In genomic region chr12:69655616-69656336, GRCh38 we compare ENCODE assay signal across 14 cellular contexts. TPM values are rescaled to one million over a fixed set of nuclear protein-coding genes. Genes with fewer than 3 reads are reported as not detected.
DNase-seq lines count a peak whose midpoint lies in the region; ATAC-seq, FAIRE-seq and TF ChIP-seq lines count a peak whose summit lies in the region.
"Had no signal": no experiment of that assay in that cellular context is flagged by ENCODE, and none has a peak within 500 bp of the region (broad histone marks: within the 10 kb centered on the region; RNA-seq: fewer than 3 reads in every experiment).

No MANE protein-coding gene starts in this region.

- CTCF ChIA-PET in HepG2 (lab: Yijun Ruan, JAX; ENCODE audit: low intra/inter-chr PET ratio, low total read pairs) = no interaction called here

- H4K20me1 ChIP-seq in HepG2 (ENCODE audit: insufficient read depth, low read length) = no peaks in the 10 kb centered on the region
- H4K20me1 ChIP-seq: BLaER1 had no signal

- H2AFZ ChIP-seq in ACC112 (ENCODE audit: low read length, unreplicated experiment) (peak overlapping the region; percentile 20), HepG2 (ENCODE audit: low read length) (no peak overlapping the region)

- intact Hi-C loops in HepG2 (cut with micrococcal nuclease; ENCODE audit: unreplicated experiment) = no loop called here

- 0 out of 2 replicates have a peak overlapping the region, but pooled peaks have one; percentile 1 for H3K4me2 ChIP-seq in HepG2 (ENCODE audit: low read depth, low read length)

- no peak for TF ChIP-seq RAD21 in HepG2 (CRISPR knock-in tag; IDR thresholded peaks at IDR 0.05)

- FAIRE-seq in HTR-8/SVneo (lab: Jason Lieb, UNC) (no peak), HepG2 (lab: Jason Lieb, UNC) (no peak)
- FAIRE-seq: GM18507 had no signal

- H3K79me2 ChIP-seq in ACC112 (ENCODE audit: control insufficient read depth, insufficient read depth, low read length, unreplicated experiment) (no peaks in the 10 kb centered on the region), HepG2 (ENCODE audit: insufficient read depth, low read length) (no peaks in the 10 kb centered on the region)

- H3K4me3 Mint-ChIP-seq in chondrocyte (ENCODE audit: unreplicated experiment) = no peak overlapping the region

- peaks cover 39% of the 10 kb centered on the region for H3K4me1 Mint-ChIP-seq in chondrocyte (ENCODE audit: low read depth)

- H3K27ac Mint-ChIP-seq in chondrocyte (ENCODE audit: unreplicated experiment) = peak overlapping the region; percentile 97

- H3K9me3 Mint-ChIP-seq in chondrocyte (ENCODE audit: low read depth) = no peaks in the 10 kb centered on the region

- H3K9me3 ChIP-seq in HepG2 (ENCODE audit: low read length) = no peaks in the 10 kb centered on the region
- H3K9me3 ChIP-seq: BLaER1, upper lobe of left lung had no signal

- H3K27ac ChIP-seq in ACC112 (ENCODE audit: low read depth, low read length) = no peak overlapping the region
- H3K27ac ChIP-seq in HepG2 (ENCODE audit: extremely low read length, insufficient read depth, low read length) = no peak overlapping the region
- H3K27ac ChIP-seq: BLaER1 had no signal

- 34% methylated on average over 9 of the region's 11 CpGs for WGBS in HepG2 (ENCODE audit: low lambda C conversion rate)

- H3K27me3 ChIP-seq in ACC112 (ENCODE audit: insufficient read depth, low read length) = no peaks in the 10 kb centered on the region
- H3K27me3 ChIP-seq in HepG2 (ENCODE audit: control insufficient read depth in 1 of 2, insufficient read depth in 2 of 2, low read length in 2 of 2) = no peaks in the 10 kb centered on the region; a peak in 1 of 5 replicates
- H3K27me3 ChIP-seq: BLaER1, upper lobe of left lung had no signal

- H3K4me3 ChIP-seq in ACC112 (ENCODE audit: low read depth, low read length) (no peak overlapping the region), HepG2 (replicated peaks in 1 of 3; ENCODE audit: insufficient read depth in 1 of 3, low read depth in 2 of 3, low read length in 3 of 3) (no peak overlapping the region; a peak in 1 of 6 replicates)
- H3K4me3 ChIP-seq: BLaER1, upper lobe of left lung had no signal

- POLR2A ChIA-PET in HepG2 (lab: Yijun Ruan, JAX) = no interaction called here

- H3K36me3 ChIP-seq in ACC112 (ENCODE audit: insufficient read depth, low read length) (no peaks in the 10 kb centered on the region), HepG2 (replicated peaks in 1 of 2; ENCODE audit: control insufficient read depth in 1 of 2, insufficient read depth in 2 of 2, low read length in 2 of 2) (no peaks in the 10 kb centered on the region)
- H3K36me3 ChIP-seq: BLaER1, upper lobe of left lung had no signal

- H3K9ac ChIP-seq in HepG2 (ENCODE audit: insufficient read depth, low read depth, low read length) = no peak overlapping the region
- H3K9ac ChIP-seq: BLaER1 had no signal

- H3K36me3 Mint-ChIP-seq in chondrocyte (ENCODE audit: low read depth) = no peaks in the 10 kb centered on the region

- ATAC-seq in HepG2 (peak; percentile 31; the same call in 2 of the 3 replicates), GM18861 (IDR thresholded peaks at IDR 0.05; ENCODE audit: unreplicated experiment) (no peak), HG02840 (IDR thresholded peaks at IDR 0.05; ENCODE audit: low FRiP score, unreplicated experiment) (no peak)

- no peak for TF ChIP-seq EP300 in HepG2 (IDR thresholded peaks at IDR 0.05; ENCODE audit: low read depth in 2 of 2, low read length in 2 of 2)
- no peak for TF ChIP-seq EP300 in HepG2 (CRISPR knock-in tag; IDR thresholded peaks at IDR 0.05; ENCODE audit: borderline replicate concordance)

- TF ChIP-seq POLR2A in HepG2 (IDR thresholded peaks at IDR 0.05; ENCODE audit: insufficient read depth in 1 of 2, low read depth in 2 of 2, low read length in 2 of 2) = no peak

- H3K27me3 Mint-ChIP-seq in chondrocyte (ENCODE audit: low read depth) = no peaks in the 10 kb centered on the region

- TF ChIP-seq CTCF in chondrocyte (IDR thresholded peaks at IDR 0.05) = no peak
- TF ChIP-seq CTCF in HepG2 (CRISPR knock-in tag; IDR thresholded peaks at IDR 0.05) = no peak

- H3K4me1 ChIP-seq in ACC112 (ENCODE audit: control insufficient read depth, insufficient read depth, low read length, unreplicated experiment) (peaks cover 11% of the 10 kb centered on the region), HepG2 (ENCODE audit: insufficient read depth, low read length) (peaks cover 23% of the 10 kb centered on the region)

- no TSS peak for BruUV-seq in HepG2 (replicated peaks; lab: Mats Ljungman, UMichigan)

- in situ Hi-C loops in HepG2 (cut with HindIII; ENCODE audit: extremely low pct_ligation_motif_present, low pct_unique_long_range_greater_than_20kb) = no loop called here

- peak; percentile 63 for DNase-seq in HTR-8/SVneo (ENCODE audit: insufficient read length, low spot score)
- DNase-seq in chondrocyte (ENCODE audit: low spot score) = no peak
- DNase-seq in HepG2 (ENCODE audit: low spot score) = peak; percentile 67
- no peak for DNase-seq in NCI-H187 (lab: John Stamatoyannopoulos, UW)
- DNase-seq in activated CD4-positive, alpha-beta T cell treated with anti-CD3 and anti-CD28 coated beads, Interleukin-2, amount 50 U/mL, for 1 hour = no peak
- DNase-seq: head of caudate nucleus, NCI-H146 had no signal

TF ChIP-seq in HepG2, 621 proteins besides CTCF, POLR2A, EP300 and RAD21 (continues in another document):
- TF ChIP-seq ATF2 (CRISPR knock-in tag; IDR thresholded peaks at IDR 0.05) (peak; percentile 38; the same call in 1 of the 2 replicates), ZNF891 (CRISPR knock-in tag; IDR thresholded peaks at IDR 0.05) (no peak), ZNF552 (CRISPR knock-in tag; IDR thresholded peaks at IDR 0.05; ENCODE audit: borderline replicate concordance) (no peak), CREB1 (IDR thresholded peaks at IDR 0.05) (peak; percentile 67), CREB1 (CRISPR knock-in tag; IDR thresholded peaks at IDR 0.05) (no peak)

RNA-seq across cellular contexts. Expression of gene BEST3, which starts 43.3 kb away (rescaled TPM):
- 0.15 to 0.20 TPM in 2 of 3 replicates, not detected in the other for total RNA-seq in chondrocyte
- total RNA-seq in HepG2 (2016; rRNA removed; fragmentation: Illumina TruSeq; extraction: Trizol) = not detected in 2 replicates
- not detected in 2 replicates for total RNA-seq in HepG2 (2016; cell fraction: cytosol; rRNA removed; fragmentation: Illumina TruSeq; extraction: Trizol; ENCODE audit: low read depth)
- not detected in 2 replicates for total RNA-seq in HepG2 (2016; cell fraction: insoluble cytoplasmic fraction; rRNA removed; fragmentation: Illumina TruSeq; extraction: Trizol)
- not detected in 2 replicates for total RNA-seq in HepG2 (2016; cell fraction: membrane; rRNA removed; fragmentation: Illumina TruSeq; extraction: Trizol)
- total RNA-seq in HepG2 (2016; cell fraction: nucleus; rRNA removed; fragmentation: Illumina TruSeq; extraction: Trizol) = not detected in 2 replicates
- polyA plus RNA-seq in HepG2 (2011; rRNA removed) = not detected in 2 replicates
- not detected in 2 replicates for polyA plus RNA-seq in HepG2 (2011; cell fraction: cytosol; rRNA removed)
- not detected in 2 replicates for polyA plus RNA-seq in HepG2 (2011; cell fraction: nucleus; rRNA removed)
- polyA plus RNA-seq in HepG2 (2012) = not detected in 2 replicates
- not detected in 2 replicates for polyA plus RNA-seq in HepG2 (2016; cell fraction: cytosol; fragmentation: Illumina TruSeq; extraction: Trizol; ENCODE audit: low read depth)
- polyA plus RNA-seq in HepG2 (2016; cell fraction: insoluble cytoplasmic fraction; fragmentation: Illumina TruSeq; extraction: Trizol; ENCODE audit: low read depth) = not detected in 2 replicates
- not detected in 2 replicates for polyA plus RNA-seq in HepG2 (2016; cell fraction: membrane; fragmentation: Illumina TruSeq; extraction: Trizol; ENCODE audit: low read depth)
- not detected in 2 replicates for polyA plus RNA-seq in HepG2 (2016; cell fraction: nucleus; fragmentation: Illumina TruSeq; extraction: Trizol; ENCODE audit: insufficient read depth, low read depth)
- 0.94 TPM in 1 of 2 replicates, not detected in the other for polyA minus RNA-seq in HepG2 (2011; rRNA and poly(A)+ RNA removed; ENCODE audit: low replicate concordance)
- not detected in 2 replicates for polyA minus RNA-seq in HepG2 (2011; cell fraction: cytosol; rRNA and poly(A)+ RNA removed)
- 0.75 TPM in 1 of 2 replicates, not detected in the other for polyA minus RNA-seq in HepG2 (2011; cell fraction: nucleus; rRNA and poly(A)+ RNA removed)
- total RNA-seq: upper lobe of left lung had no signal

RNA-seq across cellular contexts. Expression of gene LRRC10, which starts 45.1 kb away (rescaled TPM):
- not detected in 3 replicates for total RNA-seq in chondrocyte
- not detected in 2 replicates for total RNA-seq in HepG2 (2016; rRNA removed; fragmentation: Illumina TruSeq; extraction: Trizol)
- not detected in 2 replicates for total RNA-seq in HepG2 (2016; cell fraction: cytosol; rRNA removed; fragmentation: Illumina TruSeq; extraction: Trizol; ENCODE audit: low read depth)
- not detected in 2 replicates for total RNA-seq in HepG2 (2016; cell fraction: insoluble cytoplasmic fraction; rRNA removed; fragmentation: Illumina TruSeq; extraction: Trizol)
- not detected in 2 replicates for total RNA-seq in HepG2 (2016; cell fraction: membrane; rRNA removed; fragmentation: Illumina TruSeq; extraction: Trizol)
- not detected in 2 replicates for total RNA-seq in HepG2 (2016; cell fraction: nucleus; rRNA removed; fragmentation: Illumina TruSeq; extraction: Trizol)
- not detected in 2 replicates for polyA plus RNA-seq in HepG2 (2011; rRNA removed)
- not detected in 2 replicates for polyA plus RNA-seq in HepG2 (2011; cell fraction: cytosol; rRNA removed)
- polyA plus RNA-seq in HepG2 (2011; cell fraction: nucleus; rRNA removed) = not detected in 2 replicates
- polyA plus RNA-seq in HepG2 (2012) = not detected in 2 replicates
- not detected in 2 replicates for polyA plus RNA-seq in HepG2 (2016; cell fraction: cytosol; fragmentation: Illumina TruSeq; extraction: Trizol; ENCODE audit: low read depth)
- not detected in 2 replicates for polyA plus RNA-seq in HepG2 (2016; cell fraction: insoluble cytoplasmic fraction; fragmentation: Illumina TruSeq; extraction: Trizol; ENCODE audit: low read depth)
- not detected in 2 replicates for polyA plus RNA-seq in HepG2 (2016; cell fraction: membrane; fragmentation: Illumina TruSeq; extraction: Trizol; ENCODE audit: low read depth)
- not detected in 2 replicates for polyA plus RNA-seq in HepG2 (2016; cell fraction: nucleus; fragmentation: Illumina TruSeq; extraction: Trizol; ENCODE audit: insufficient read depth, low read depth)
- polyA minus RNA-seq in HepG2 (2011; rRNA and poly(A)+ RNA removed; ENCODE audit: low replicate concordance) = not detected in 2 replicates
- not detected in 2 replicates for polyA minus RNA-seq in HepG2 (2011; cell fraction: cytosol; rRNA and poly(A)+ RNA removed)
- not detected in 2 replicates for polyA minus RNA-seq in HepG2 (2011; cell fraction: nucleus; rRNA and poly(A)+ RNA removed)
- total RNA-seq: upper lobe of left lung had no signal
- polyA plus RNA-seq: neural cell had no signal

Comparison
In these comparisons a context has a peak if more than half of its experiments do, and no peak if none do; other contexts are left out.
1. DNase-seq: peak in HTR-8/SVneo (single experiment) and HepG2 (single experiment); none in chondrocyte (single experiment), NCI-H187 (0 of 2) and activated CD4-positive, alpha-beta T cell treated with anti-CD3 and anti-CD28 coated beads, Interleukin-2, amount 50 U/mL, for 1 hour (single experiment).